12 cellular contexts compared by ENCODE assay signal in the genomic region with DNA sequence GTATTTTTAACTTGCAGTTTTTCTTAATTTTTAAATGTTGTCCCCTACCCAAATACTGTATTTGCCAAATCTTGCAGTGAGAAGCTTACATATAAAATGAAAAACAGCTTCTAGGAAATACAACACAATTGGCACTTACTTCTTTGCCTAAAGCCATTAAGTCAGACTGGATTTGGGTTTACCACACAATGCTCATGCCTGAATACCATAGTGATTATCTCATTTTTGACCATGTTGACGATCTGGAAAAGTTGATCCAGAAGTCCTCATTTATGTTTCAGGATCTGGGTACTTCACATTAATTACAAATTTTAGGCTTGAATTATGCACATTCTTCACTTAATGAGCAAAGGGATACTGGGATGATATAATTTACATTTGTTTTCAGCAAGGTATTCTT. TPM values are rescaled to one million over a fixed set of nuclear protein-coding genes. Genes with fewer than 3 reads are reported as not detected.
DNase-seq lines count a peak whose midpoint lies in the region; ATAC-seq and TF ChIP-seq lines count a peak whose summit lies in the region.
"Had no signal": no experiment of that assay in that cellular context is flagged by ENCODE, and none has a peak within 500 bp of the region (broad histone marks: within the 10 kb centered on the region; RNA-seq: fewer than 3 reads in every experiment).

No MANE protein-coding gene starts in this region.

- no peak for TF ChIP-seq CTCF in epithelial cell of esophagus (IDR thresholded peaks at IDR 0.05; ENCODE audit: insufficient read depth, low read depth, low read length, missing control alignments)

- DNase-seq in T-helper 1 cell (no peak), RPMI7951 (ENCODE audit: low read depth) (peak; percentile 30), epithelial cell of esophagus (ENCODE audit: low read depth) (peak; percentile 42), non-pigmented ciliary epithelial cell (ENCODE audit: low read depth) (peak; percentile 10), NCI-H128 (lab: John Stamatoyannopoulos, UW; ENCODE audit: unreplicated experiment) (no peak), DMS153 treated with DMSO at 0.1 percent for 48 hours (lab: John Stamatoyannopoulos, UW; ENCODE audit: unreplicated experiment) (no peak)
- DNase-seq: 8988T, NCI-H1436, NCI-H774, SW 1271 had no signal

- ATAC-seq in GM19324 (IDR thresholded peaks at IDR 0.05; ENCODE audit: low FRiP score, unreplicated experiment) = no peak

- H3K27me3 Mint-ChIP-seq in T-helper 1 cell treated with Interleukin-12 subunit alpha and Interleukin-12 subunit beta and Interleukin-4 antibody, amounts not matched to agents 30 μg/mL and 1 μg/mL, for 36 hours (ENCODE audit: low read depth) = no peaks in the 10 kb centered on the region

- H3K27ac Mint-ChIP-seq in T-helper 1 cell treated with Interleukin-12 subunit alpha and Interleukin-12 subunit beta and Interleukin-4 antibody, amounts not matched to agents 30 μg/mL and 1 μg/mL, for 36 hours = no peak overlapping the region

- peaks cover 28% of the 10 kb centered on the region for H3K4me1 Mint-ChIP-seq in T-helper 1 cell treated with Interleukin-12 subunit alpha and Interleukin-12 subunit beta and Interleukin-4 antibody, amounts not matched to agents 30 μg/mL and 1 μg/mL, for 36 hours (ENCODE audit: low read depth)

- H3K9me3 Mint-ChIP-seq in T-helper 1 cell treated with Interleukin-12 subunit alpha and Interleukin-12 subunit beta and Interleukin-4 antibody, amounts not matched to agents 30 μg/mL and 1 μg/mL, for 36 hours = no peaks in the 10 kb centered on the region

- H3K4me3 Mint-ChIP-seq in T-helper 1 cell treated with Interleukin-12 subunit alpha and Interleukin-12 subunit beta and Interleukin-4 antibody, amounts not matched to agents 30 μg/mL and 1 μg/mL, for 36 hours = peak overlapping the region; percentile 34

- peaks cover 38% of the 10 kb centered on the region for H3K36me3 Mint-ChIP-seq in T-helper 1 cell treated with Interleukin-12 subunit alpha and Interleukin-12 subunit beta and Interleukin-4 antibody, amounts not matched to agents 30 μg/mL and 1 μg/mL, for 36 hours (ENCODE audit: low read depth)

- no peak overlapping the region for H3K4me3 ChIP-seq in epithelial cell of esophagus (ENCODE audit: low read length)

RNA-seq across cellular contexts. Expression of a gene that starts 2.4 kb away (rescaled TPM):
- total RNA-seq in RPMI7951 (2014; rRNA removed; shearing (Covaris generic)) = 25.3 and 36.2 TPM in 2 replicates

RNA-seq across cellular contexts. Expression of a gene that starts 34.2 kb away (rescaled TPM):
- total RNA-seq in RPMI7951 (2014; rRNA removed; shearing (Covaris generic)) = 12.9 and 18.9 TPM in 2 replicates

Comparison
In these comparisons a context has a peak if more than half of its experiments do, and no peak if none do; other contexts are left out.
1. DNase-seq: peak in RPMI7951 (single experiment), epithelial cell of esophagus (single experiment) and non-pigmented ciliary epithelial cell (single experiment); none in T-helper 1 cell (0 of 5), NCI-H128 (single experiment) and DMS153 treated with DMSO at 0.1 percent for 48 hours (single experiment).